ENCODE assay signal across 10 cellular contexts in genomic region chr15:62624541-62625399, GRCh38.
DNase-seq lines count a peak whose midpoint lies in the region; ATAC-seq and TF ChIP-seq lines count a peak whose summit lies in the region.
"Had no signal": no experiment of that assay in that cellular context is flagged by ENCODE, and none has a peak within 500 bp of the region (broad histone marks: within the 10 kb centered on the region; RNA-seq: fewer than 3 reads in every experiment).

No MANE protein-coding gene starts in this region.

- no peak for TF ChIP-seq CTCF in progenitor cell of endocrine pancreas (IDR thresholded peaks at IDR 0.05; ENCODE audit: unreplicated experiment)
- TF ChIP-seq CTCF in coronary artery (IDR thresholded peaks at IDR 0.05): no peak

- peak overlapping the region; percentile 3 for H3K27ac Mint-ChIP-seq in central memory CD8-positive, alpha-beta T cell (ENCODE audit: low read depth)
- peak overlapping the region; percentile 56 for H3K27ac Mint-ChIP-seq in progenitor cell of endocrine pancreas

- DNase-seq in Daoy (ENCODE audit: low read depth) (peak; percentile 63), progenitor cell of endocrine pancreas (ENCODE audit: low spot score, unreplicated experiment) (no peak), NCI-H146 treated with DMSO at 0.1 percent for 48 hours (lab: John Stamatoyannopoulos, UW; ENCODE audit: unreplicated experiment) (no peak), coronary artery (ENCODE audit: low spot score) (no peak)
- no peak for DNase-seq in central memory CD8-positive, alpha-beta T cell (ENCODE audit: low spot score in 2 of 2)
- DNase-seq: NCI-H226 had no signal

- H3K27ac ChIP-seq in coronary artery: peak overlapping the region in 1 of 2 donors; percentile 31
- H3K27ac ChIP-seq: parathyroid adenoma had no signal

- H3K27me3 Mint-ChIP-seq in central memory CD8-positive, alpha-beta T cell: peaks cover 5% of the 10 kb centered on the region
- H3K27me3 Mint-ChIP-seq in progenitor cell of endocrine pancreas: no peaks in the 10 kb centered on the region

- no peak overlapping the region for H3K4me3 ChIP-seq in coronary artery

- no peak overlapping the region for H3K4me3 Mint-ChIP-seq in central memory CD8-positive, alpha-beta T cell
- H3K4me3 Mint-ChIP-seq in progenitor cell of endocrine pancreas (ENCODE audit: low read depth): no peak overlapping the region

- H3K9me3 Mint-ChIP-seq in central memory CD8-positive, alpha-beta T cell: no peaks in the 10 kb centered on the region
- no peaks in the 10 kb centered on the region for H3K9me3 Mint-ChIP-seq in progenitor cell of endocrine pancreas (ENCODE audit: low read depth)

- peak; percentile 65 for ATAC-seq in HG03159 (IDR thresholded peaks at IDR 0.05; ENCODE audit: unreplicated experiment)
- ATAC-seq in central memory CD8-positive, alpha-beta T cell (replicated peaks; ENCODE audit: extremely low read depth, poor library complexity, severe bottlenecking): no peak
- ATAC-seq in HG03108 (IDR thresholded peaks at IDR 0.05; ENCODE audit: unreplicated experiment): no peak
- no peak for ATAC-seq in GM18520 (IDR thresholded peaks at IDR 0.05; ENCODE audit: unreplicated experiment)

- no peaks in the 10 kb centered on the region for H3K4me1 Mint-ChIP-seq in central memory CD8-positive, alpha-beta T cell
- H3K4me1 Mint-ChIP-seq in progenitor cell of endocrine pancreas (ENCODE audit: low read depth): peaks cover 3% of the 10 kb centered on the region

- H3K36me3 Mint-ChIP-seq in central memory CD8-positive, alpha-beta T cell (ENCODE audit: insufficient read depth): no peaks in the 10 kb centered on the region
- H3K36me3 Mint-ChIP-seq in progenitor cell of endocrine pancreas (ENCODE audit: insufficient read depth): no peaks in the 10 kb centered on the region
